Comparison of ENCODE assay signal across 1 cellular context in the genomic region with DNA sequence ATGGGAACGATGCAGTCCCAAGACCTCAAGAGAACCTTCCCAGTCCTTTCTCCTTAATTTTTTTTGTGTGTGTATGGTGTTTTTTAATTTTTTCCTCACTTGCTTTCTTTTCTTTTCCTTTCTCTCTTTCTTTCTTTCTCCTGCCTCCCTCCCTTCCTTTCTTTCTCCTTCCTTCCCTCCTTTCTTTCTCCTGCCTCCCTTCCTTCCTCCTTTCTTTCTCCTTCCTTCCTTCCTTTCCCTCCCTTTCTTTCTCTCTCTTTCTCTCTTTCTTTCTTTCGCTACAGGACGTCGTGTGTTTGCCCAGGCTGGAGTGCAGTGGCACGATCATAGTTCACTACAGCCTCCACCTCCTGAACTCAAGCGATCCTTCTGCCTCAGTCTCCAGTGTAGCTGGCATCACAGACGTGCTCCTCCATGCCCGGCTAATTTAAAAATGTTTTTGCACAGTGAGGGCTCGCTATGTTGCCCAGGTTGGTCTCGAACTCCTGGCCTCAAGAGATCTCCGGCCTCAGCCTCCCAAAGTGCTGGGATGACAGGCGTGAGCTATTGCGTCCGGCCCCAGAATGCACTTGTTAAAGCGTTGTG.
TF ChIP-seq lines count a peak whose summit lies in the region.

No MANE protein-coding gene starts in this region.

TF ChIP-seq in K562, 482 proteins besides CTCF, POLR2A, EP300 and RAD21:
- TF ChIP-seq, protein P1, sequence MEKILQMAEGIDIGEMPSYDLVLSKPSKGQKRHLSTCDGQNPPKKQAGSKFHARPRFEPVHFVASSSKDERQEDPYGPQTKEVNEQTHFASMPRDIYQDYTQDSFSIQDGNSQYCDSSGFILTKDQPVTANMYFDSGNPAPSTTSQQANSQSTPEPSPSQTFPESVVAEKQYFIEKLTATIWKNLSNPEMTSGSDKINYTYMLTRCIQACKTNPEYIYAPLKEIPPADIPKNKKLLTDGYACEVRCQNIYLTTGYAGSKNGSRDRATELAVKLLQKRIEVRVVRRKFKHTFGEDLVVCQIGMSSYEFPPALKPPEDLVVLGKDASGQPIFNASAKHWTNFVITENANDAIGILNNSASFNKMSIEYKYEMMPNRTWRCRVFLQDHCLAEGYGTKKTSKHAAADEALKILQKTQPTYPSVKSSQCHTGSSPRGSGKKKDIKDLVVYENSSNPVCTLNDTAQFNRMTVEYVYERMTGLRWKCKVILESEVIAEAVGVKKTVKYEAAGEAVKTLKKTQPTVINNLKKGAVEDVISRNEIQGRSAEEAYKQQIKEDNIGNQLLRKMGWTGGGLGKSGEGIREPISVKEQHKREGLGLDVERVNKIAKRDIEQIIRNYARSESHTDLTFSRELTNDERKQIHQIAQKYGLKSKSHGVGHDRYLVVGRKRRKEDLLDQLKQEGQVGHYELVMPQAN (IDR thresholded peaks at IDR 0.05; ENCODE audit: borderline replicate concordance), result 0 out of 2 replicates have a peak, but pooled peaks have one; percentile 22
- TF ChIP-seq, protein P2, sequence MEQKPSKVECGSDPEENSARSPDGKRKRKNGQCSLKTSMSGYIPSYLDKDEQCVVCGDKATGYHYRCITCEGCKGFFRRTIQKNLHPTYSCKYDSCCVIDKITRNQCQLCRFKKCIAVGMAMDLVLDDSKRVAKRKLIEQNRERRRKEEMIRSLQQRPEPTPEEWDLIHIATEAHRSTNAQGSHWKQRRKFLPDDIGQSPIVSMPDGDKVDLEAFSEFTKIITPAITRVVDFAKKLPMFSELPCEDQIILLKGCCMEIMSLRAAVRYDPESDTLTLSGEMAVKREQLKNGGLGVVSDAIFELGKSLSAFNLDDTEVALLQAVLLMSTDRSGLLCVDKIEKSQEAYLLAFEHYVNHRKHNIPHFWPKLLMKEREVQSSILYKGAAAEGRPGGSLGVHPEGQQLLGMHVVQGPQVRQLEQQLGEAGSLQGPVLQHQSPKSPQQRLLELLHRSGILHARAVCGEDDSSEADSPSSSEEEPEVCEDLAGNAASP (IDR thresholded peaks at IDR 0.05), result no peak
- TF ChIP-seq, protein P3, sequence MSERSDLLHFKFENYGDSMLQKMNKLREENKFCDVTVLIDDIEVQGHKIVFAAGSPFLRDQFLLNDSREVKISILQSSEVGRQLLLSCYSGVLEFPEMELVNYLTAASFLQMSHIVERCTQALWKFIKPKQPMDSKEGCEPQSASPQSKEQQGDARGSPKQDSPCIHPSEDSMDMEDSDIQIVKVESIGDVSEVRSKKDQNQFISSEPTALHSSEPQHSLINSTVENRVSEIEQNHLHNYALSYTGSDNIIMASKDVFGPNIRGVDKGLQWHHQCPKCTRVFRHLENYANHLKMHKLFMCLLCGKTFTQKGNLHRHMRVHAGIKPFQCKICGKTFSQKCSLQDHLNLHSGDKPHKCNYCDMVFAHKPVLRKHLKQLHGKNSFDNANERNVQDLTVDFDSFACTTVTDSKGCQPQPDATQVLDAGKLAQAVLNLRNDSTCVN (CRISPR knock-in tag; IDR thresholded peaks at IDR 0.05), result 0 out of 2 replicates have a peak, but pooled peaks have one; percentile 53
- TF ChIP-seq GATA2 (CRISPR knock-in tag; IDR thresholded peaks at IDR 0.05), result no peak
- TF ChIP-seq SPI1 (IDR thresholded peaks at IDR 0.05; ENCODE audit: borderline replicate concordance, low read depth, low read length), result no peak
- TF ChIP-seq POLR2H (tag; IDR thresholded peaks at IDR 0.05; ENCODE audit: low read depth), result no peak
- no peak for TF ChIP-seq ZNF764 (CRISPR knock-in tag; IDR thresholded peaks at IDR 0.05; ENCODE audit: low read depth)
- TF ChIP-seq, protein P4, sequence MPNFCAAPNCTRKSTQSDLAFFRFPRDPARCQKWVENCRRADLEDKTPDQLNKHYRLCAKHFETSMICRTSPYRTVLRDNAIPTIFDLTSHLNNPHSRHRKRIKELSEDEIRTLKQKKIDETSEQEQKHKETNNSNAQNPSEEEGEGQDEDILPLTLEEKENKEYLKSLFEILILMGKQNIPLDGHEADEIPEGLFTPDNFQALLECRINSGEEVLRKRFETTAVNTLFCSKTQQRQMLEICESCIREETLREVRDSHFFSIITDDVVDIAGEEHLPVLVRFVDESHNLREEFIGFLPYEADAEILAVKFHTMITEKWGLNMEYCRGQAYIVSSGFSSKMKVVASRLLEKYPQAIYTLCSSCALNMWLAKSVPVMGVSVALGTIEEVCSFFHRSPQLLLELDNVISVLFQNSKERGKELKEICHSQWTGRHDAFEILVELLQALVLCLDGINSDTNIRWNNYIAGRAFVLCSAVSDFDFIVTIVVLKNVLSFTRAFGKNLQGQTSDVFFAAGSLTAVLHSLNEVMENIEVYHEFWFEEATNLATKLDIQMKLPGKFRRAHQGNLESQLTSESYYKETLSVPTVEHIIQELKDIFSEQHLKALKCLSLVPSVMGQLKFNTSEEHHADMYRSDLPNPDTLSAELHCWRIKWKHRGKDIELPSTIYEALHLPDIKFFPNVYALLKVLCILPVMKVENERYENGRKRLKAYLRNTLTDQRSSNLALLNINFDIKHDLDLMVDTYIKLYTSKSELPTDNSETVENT (CRISPR knock-in tag; IDR thresholded peaks at IDR 0.05), result no peak
- no peak for TF ChIP-seq TAL1 (IDR thresholded peaks at IDR 0.05)
- TF ChIP-seq FOXA3 (CRISPR knock-in tag; conservative IDR thresholded peaks at IDR 0.05 in 1 of 2, IDR thresholded peaks at IDR 0.05 in 1 of 2), result no peak
- no peak for TF ChIP-seq ZC3H11A (IDR thresholded peaks at IDR 0.05; ENCODE audit: low read depth, low read length)
- no peak for TF ChIP-seq MEF2D (tag; conservative IDR thresholded peaks at IDR 0.05; ENCODE audit: low read depth)
- TF ChIP-seq OTX1 (CRISPR knock-in tag; IDR thresholded peaks at IDR 0.05), result peak; percentile 62; the same call in 1 of the 2 replicates
- TF ChIP-seq ZNF263 (CRISPR knock-in tag; IDR thresholded peaks at IDR 0.05; ENCODE audit: borderline replicate concordance), result no peak
- no peak for TF ChIP-seq ZNF507 (tag; conservative IDR thresholded peaks at IDR 0.05)
- TF ChIP-seq ELF2 (CRISPR knock-in tag; IDR thresholded peaks at IDR 0.05), result no peak
- TF ChIP-seq SNRNP70 (optimal IDR thresholded peaks at IDR 0.05; ENCODE audit: low read depth, low read length), result no peak
- TF ChIP-seq, protein P5, sequence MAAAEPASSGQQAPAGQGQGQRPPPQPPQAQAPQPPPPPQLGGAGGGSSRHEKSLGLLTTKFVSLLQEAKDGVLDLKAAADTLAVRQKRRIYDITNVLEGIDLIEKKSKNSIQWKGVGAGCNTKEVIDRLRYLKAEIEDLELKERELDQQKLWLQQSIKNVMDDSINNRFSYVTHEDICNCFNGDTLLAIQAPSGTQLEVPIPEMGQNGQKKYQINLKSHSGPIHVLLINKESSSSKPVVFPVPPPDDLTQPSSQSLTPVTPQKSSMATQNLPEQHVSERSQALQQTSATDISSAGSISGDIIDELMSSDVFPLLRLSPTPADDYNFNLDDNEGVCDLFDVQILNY (CRISPR knock-in tag; IDR thresholded peaks at IDR 0.05), result no peak
- no peak for TF ChIP-seq ZNF41 (CRISPR knock-in tag; conservative IDR thresholded peaks at IDR 0.05)
- peak; percentile 21; the same call in 1 of the 2 replicates for TF ChIP-seq EHMT2 (IDR thresholded peaks at IDR 0.05)
- TF ChIP-seq ARHGAP35 (IDR thresholded peaks at IDR 0.05; ENCODE audit: partially characterized antibody), result peak; percentile 39
- TF ChIP-seq ELF4 (CRISPR knock-in tag; IDR thresholded peaks at IDR 0.05), result 0 out of 2 replicates have a peak, but pooled peaks have one; percentile 26
- 0 out of 4 replicates have a peak, but pooled peaks of 1 of the 2 experiments have one; percentile 24 for TF ChIP-seq TRIM24 (IDR thresholded peaks at IDR 0.05)
- TF ChIP-seq, protein P6, sequence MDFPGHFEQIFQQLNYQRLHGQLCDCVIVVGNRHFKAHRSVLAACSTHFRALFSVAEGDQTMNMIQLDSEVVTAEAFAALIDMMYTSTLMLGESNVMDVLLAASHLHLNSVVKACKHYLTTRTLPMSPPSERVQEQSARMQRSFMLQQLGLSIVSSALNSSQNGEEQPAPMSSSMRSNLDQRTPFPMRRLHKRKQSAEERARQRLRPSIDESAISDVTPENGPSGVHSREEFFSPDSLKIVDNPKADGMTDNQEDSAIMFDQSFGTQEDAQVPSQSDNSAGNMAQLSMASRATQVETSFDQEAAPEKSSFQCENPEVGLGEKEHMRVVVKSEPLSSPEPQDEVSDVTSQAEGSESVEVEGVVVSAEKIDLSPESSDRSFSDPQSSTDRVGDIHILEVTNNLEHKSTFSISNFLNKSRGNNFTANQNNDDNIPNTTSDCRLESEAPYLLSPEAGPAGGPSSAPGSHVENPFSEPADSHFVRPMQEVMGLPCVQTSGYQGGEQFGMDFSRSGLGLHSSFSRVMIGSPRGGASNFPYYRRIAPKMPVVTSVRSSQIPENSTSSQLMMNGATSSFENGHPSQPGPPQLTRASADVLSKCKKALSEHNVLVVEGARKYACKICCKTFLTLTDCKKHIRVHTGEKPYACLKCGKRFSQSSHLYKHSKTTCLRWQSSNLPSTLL (IDR thresholded peaks at IDR 0.05), result 0 out of 2 replicates have a peak, but pooled peaks have one; percentile 51
- no peak for TF ChIP-seq NFXL1 (CRISPR knock-in tag; IDR thresholded peaks at IDR 0.05)
- TF ChIP-seq, protein P7, sequence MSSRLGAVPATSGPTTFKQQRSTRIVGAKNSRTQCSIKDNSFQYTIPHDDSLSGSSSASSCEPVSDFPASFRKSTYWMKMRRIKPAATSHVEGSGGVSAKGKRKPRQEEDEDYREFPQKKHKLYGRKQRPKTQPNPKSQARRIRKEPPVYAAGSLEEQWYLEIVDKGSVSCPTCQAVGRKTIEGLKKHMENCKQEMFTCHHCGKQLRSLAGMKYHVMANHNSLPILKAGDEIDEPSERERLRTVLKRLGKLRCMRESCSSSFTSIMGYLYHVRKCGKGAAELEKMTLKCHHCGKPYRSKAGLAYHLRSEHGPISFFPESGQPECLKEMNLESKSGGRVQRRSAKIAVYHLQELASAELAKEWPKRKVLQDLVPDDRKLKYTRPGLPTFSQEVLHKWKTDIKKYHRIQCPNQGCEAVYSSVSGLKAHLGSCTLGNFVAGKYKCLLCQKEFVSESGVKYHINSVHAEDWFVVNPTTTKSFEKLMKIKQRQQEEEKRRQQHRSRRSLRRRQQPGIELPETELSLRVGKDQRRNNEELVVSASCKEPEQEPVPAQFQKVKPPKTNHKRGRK (tag; IDR thresholded peaks at IDR 0.05), result peak; percentile 97
- peak; percentile 90; the same call in 1 of the 2 replicates for TF ChIP-seq HDGF (IDR thresholded peaks at IDR 0.05)
- TF ChIP-seq RFX5 (IDR thresholded peaks at IDR 0.05; ENCODE audit: low read depth, low read length), result no peak
- no peak for TF ChIP-seq DIDO1 (tag; IDR thresholded peaks at IDR 0.05; ENCODE audit: low read depth)
- TF ChIP-seq, protein P8, sequence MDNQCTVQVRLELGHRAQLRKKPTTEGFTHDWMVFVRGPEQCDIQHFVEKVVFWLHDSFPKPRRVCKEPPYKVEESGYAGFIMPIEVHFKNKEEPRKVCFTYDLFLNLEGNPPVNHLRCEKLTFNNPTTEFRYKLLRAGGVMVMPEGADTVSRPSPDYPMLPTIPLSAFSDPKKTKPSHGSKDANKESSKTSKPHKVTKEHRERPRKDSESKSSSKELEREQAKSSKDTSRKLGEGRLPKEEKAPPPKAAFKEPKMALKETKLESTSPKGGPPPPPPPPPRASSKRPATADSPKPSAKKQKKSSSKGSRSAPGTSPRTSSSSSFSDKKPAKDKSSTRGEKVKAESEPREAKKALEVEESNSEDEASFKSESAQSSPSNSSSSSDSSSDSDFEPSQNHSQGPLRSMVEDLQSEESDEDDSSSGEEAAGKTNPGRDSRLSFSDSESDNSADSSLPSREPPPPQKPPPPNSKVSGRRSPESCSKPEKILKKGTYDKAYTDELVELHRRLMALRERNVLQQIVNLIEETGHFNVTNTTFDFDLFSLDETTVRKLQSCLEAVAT (IDR thresholded peaks at IDR 0.05), result peak in 1 of 2 experiments; percentile 67; a peak in 1 of 4 replicates
- no peak for TF ChIP-seq CBX1 (IDR thresholded peaks at IDR 0.05; ENCODE audit: low read depth)
- no peak for TF ChIP-seq CBFB (CRISPR knock-in tag; IDR thresholded peaks at IDR 0.05)
- TF ChIP-seq ESRRA (IDR thresholded peaks at IDR 0.05; ENCODE audit: borderline replicate concordance, low read depth), result no peak
- TF ChIP-seq, protein P9, sequence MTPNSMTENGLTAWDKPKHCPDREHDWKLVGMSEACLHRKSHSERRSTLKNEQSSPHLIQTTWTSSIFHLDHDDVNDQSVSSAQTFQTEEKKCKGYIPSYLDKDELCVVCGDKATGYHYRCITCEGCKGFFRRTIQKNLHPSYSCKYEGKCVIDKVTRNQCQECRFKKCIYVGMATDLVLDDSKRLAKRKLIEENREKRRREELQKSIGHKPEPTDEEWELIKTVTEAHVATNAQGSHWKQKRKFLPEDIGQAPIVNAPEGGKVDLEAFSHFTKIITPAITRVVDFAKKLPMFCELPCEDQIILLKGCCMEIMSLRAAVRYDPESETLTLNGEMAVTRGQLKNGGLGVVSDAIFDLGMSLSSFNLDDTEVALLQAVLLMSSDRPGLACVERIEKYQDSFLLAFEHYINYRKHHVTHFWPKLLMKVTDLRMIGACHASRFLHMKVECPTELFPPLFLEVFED (CRISPR knock-in tag; conservative IDR thresholded peaks at IDR 0.05), result peak; percentile 74; the same call in 1 of the 2 replicates
- peak; percentile 65; the same call in 1 of the 2 replicates for TF ChIP-seq PHB2 (IDR thresholded peaks at IDR 0.05; ENCODE audit: low read depth)
- TF ChIP-seq NCOA4 (IDR thresholded peaks at IDR 0.05; ENCODE audit: partially characterized antibody), result peak; percentile 24
- TF ChIP-seq, protein P10, sequence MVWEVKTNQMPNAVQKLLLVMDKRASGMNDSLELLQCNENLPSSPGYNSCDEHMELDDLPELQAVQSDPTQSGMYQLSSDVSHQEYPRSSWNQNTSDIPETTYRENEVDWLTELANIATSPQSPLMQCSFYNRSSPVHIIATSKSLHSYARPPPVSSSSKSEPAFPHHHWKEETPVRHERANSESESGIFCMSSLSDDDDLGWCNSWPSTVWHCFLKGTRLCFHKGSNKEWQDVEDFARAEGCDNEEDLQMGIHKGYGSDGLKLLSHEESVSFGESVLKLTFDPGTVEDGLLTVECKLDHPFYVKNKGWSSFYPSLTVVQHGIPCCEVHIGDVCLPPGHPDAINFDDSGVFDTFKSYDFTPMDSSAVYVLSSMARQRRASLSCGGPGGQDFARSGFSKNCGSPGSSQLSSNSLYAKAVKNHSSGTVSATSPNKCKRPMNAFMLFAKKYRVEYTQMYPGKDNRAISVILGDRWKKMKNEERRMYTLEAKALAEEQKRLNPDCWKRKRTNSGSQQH (CRISPR knock-in tag; IDR thresholded peaks at IDR 0.05), result 0 out of 2 replicates have a peak, but pooled peaks have one; percentile 64
